ENCODE assay signal across 13 cellular contexts in the genomic region with DNA sequence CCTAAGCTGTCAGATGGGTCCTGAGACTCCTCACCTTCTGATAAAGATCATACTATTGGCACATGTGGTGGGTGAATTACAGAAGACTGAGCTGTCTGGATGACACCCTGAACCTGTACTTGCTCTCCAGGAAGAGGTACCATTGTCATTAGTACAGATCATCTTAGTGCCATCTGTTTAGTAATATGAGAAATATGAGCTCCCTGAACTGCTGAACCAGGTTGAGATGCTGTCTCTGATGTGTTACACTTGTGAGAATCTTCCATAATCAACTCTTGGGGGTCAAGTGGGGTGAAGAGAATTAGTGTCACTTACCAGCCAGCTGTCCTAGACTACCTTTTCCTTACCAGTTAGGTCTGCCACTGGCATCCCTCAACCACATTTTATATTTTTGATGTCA.
DNase-seq lines count a peak whose midpoint lies in the region; TF ChIP-seq lines count a peak whose summit lies in the region.
"Had no signal": no experiment of that assay in that cellular context is flagged by ENCODE, and none has a peak within 500 bp of the region (broad histone marks: within the 10 kb centered on the region; RNA-seq: fewer than 3 reads in every experiment).

No MANE protein-coding gene starts in this region.

- intact Hi-C loops in left ventricle myocardium inferior (cut with micrococcal nuclease) = no loop called here

- peaks cover 56% of the 10 kb centered on the region for H3K9me3 ChIP-seq in left ventricle myocardium inferior (replicated peaks)
- H3K9me3 ChIP-seq: BE2C had no signal

- H3K4me1 ChIP-seq in left ventricle myocardium inferior = no peaks in the 10 kb centered on the region
- H3K4me1 ChIP-seq: BE2C had no signal

- no peak overlapping the region for H3K4me3 ChIP-seq in left ventricle myocardium inferior

- H3K36me3 ChIP-seq in left ventricle myocardium inferior = no peaks in the 10 kb centered on the region
- H3K36me3 ChIP-seq: BE2C had no signal

- no peak for TF ChIP-seq CTCF in left ventricle myocardium inferior (IDR thresholded peaks at IDR 0.05; ENCODE audit: borderline replicate concordance)

- H3K27ac ChIP-seq in left ventricle myocardium inferior (replicated peaks) = no peak overlapping the region

- DNase-seq in NCI-H2171 (lab: John Stamatoyannopoulos, UW) = peak; percentile 80
- DNase-seq in NCI-H524 (lab: John Stamatoyannopoulos, UW) = peak; percentile 98 to 99
- DNase-seq in NCI-H82 treated with DMSO at 0.1 percent for 48 hours (lab: John Stamatoyannopoulos, UW; ENCODE audit: unreplicated experiment) = peak; percentile 3
- DNase-seq in left ventricle myocardium inferior = no peak
- no peak for DNase-seq in DMS 273 (lab: John Stamatoyannopoulos, UW; ENCODE audit: unreplicated experiment)
- no peak for DNase-seq in pons (ENCODE audit: low spot score)
- DNase-seq: ACHN; BE2C; C1 segment of cervical spinal cord; CD4-positive, CD25-positive, alpha-beta regulatory T cell; CD8-positive, alpha-beta memory T cell; COR-L47; H9 had no signal

- no peaks in the 10 kb centered on the region for H3K27me3 ChIP-seq in left ventricle myocardium inferior (ENCODE audit: low read depth)
- H3K27me3 ChIP-seq: BE2C had no signal

Comparison
In these comparisons a context has a peak if more than half of its experiments do, and no peak if none do; other contexts are left out.
1. DNase-seq: peak in NCI-H2171 (single experiment), NCI-H524 (2 of 2) and NCI-H82 treated with DMSO at 0.1 percent for 48 hours (single experiment); none in left ventricle myocardium inferior (single experiment), DMS 273 (single experiment) and pons (single experiment).